Comparison of ENCODE assay signal across 1 cellular context in genomic region chr5:14211818-14212799, GRCh38.
A peak's percentile ranks its signal among the peaks of the same experiment; 100 is the strongest.
TF ChIP-seq lines count a peak whose summit lies in the region.

No MANE protein-coding gene starts in this region.

TF ChIP-seq in GM12878, 131 proteins besides CTCF, POLR2A, EP300 and RAD21 (continued from another document):
- no peak for TF ChIP-seq IRF5 (IDR thresholded peaks at IDR 0.05; ENCODE audit: borderline replicate concordance)
- no peak for TF ChIP-seq IRF4 (IDR thresholded peaks at IDR 0.05; ENCODE audit: low read depth, low read length)
- TF ChIP-seq SIN3A (IDR thresholded peaks at IDR 0.05; ENCODE audit: low read depth, low read length): no peak
- TF ChIP-seq MEF2B (IDR thresholded peaks at IDR 0.05; ENCODE audit: partially characterized antibody, poor library complexity, severe bottlenecking): peak; percentile 91
- TF ChIP-seq ATF7 (IDR thresholded peaks at IDR 0.05; ENCODE audit: low read depth): peak; percentile 52; the same call in 1 of the 2 replicates
- TF ChIP-seq IKZF2 (IDR thresholded peaks at IDR 0.05): peak; percentile 54 to 55; a peak in 2 of 4 replicates
- no peak for TF ChIP-seq CREM (IDR thresholded peaks at IDR 0.05; ENCODE audit: low read depth)
- no peak for TF ChIP-seq CHD2 (IDR thresholded peaks at IDR 0.05; ENCODE audit: borderline replicate concordance, low read depth, low read length)
- TF ChIP-seq WRNIP1 (IDR thresholded peaks at IDR 0.05; ENCODE audit: borderline replicate concordance, low read depth, low read length): no peak
- TF ChIP-seq TCF12 (IDR thresholded peaks at IDR 0.05; ENCODE audit: low read depth, low read length): peak; percentile 57; the same call in 1 of the 2 replicates
- TF ChIP-seq RB1 (IDR thresholded peaks at IDR 0.05; ENCODE audit: borderline replicate concordance): no peak; the same call in 1 of the 2 replicates
- TF ChIP-seq TARDBP (IDR thresholded peaks at IDR 0.05; ENCODE audit: borderline replicate concordance): no peak
- no peak for TF ChIP-seq ZNF207 (IDR thresholded peaks at IDR 0.05; ENCODE audit: borderline replicate concordance)
- TF ChIP-seq HDAC2 (IDR thresholded peaks at IDR 0.05): no peak
- no peak for TF ChIP-seq SRF (IDR thresholded peaks at IDR 0.05; ENCODE audit: low read depth in 2 of 2, low read length in 2 of 2)
- no peak for TF ChIP-seq SUPT20H (IDR thresholded peaks at IDR 0.05; ENCODE audit: borderline replicate concordance, control insufficient read depth, low read depth, low read length)
- peak; percentile 53; the same call in 1 of the 2 replicates for TF ChIP-seq SPI1 (IDR thresholded peaks at IDR 0.05; ENCODE audit: borderline replicate concordance, insufficient read depth, low read depth, low read length)
- TF ChIP-seq ZBTB4 (CRISPR knock-in tag; IDR thresholded peaks at IDR 0.05): no peak
- peak; percentile 6 for TF ChIP-seq SP1 (IDR thresholded peaks at IDR 0.05; ENCODE audit: low read depth, low read length)
- no peak for TF ChIP-seq NFYA (IDR thresholded peaks at IDR 0.05; ENCODE audit: borderline replicate concordance, low read depth, low read length)
- peak; percentile 89 for TF ChIP-seq EED (IDR thresholded peaks at IDR 0.05; ENCODE audit: low read depth)
- no peak; the same call in 1 of the 2 replicates for TF ChIP-seq ZNF217 (IDR thresholded peaks at IDR 0.05)
- no peak for TF ChIP-seq ESRRA (IDR thresholded peaks at IDR 0.05; ENCODE audit: low read length)
- TF ChIP-seq ELK1 (IDR thresholded peaks at IDR 0.05; ENCODE audit: low read depth, low read length): no peak
- no peak for TF ChIP-seq E2F4 (IDR thresholded peaks at IDR 0.05; ENCODE audit: low read depth, low read length)
- TF ChIP-seq MYC (IDR thresholded peaks at IDR 0.05; ENCODE audit: insufficient read depth, insufficient read length, insufficient replicate concordance, low read length, severe bottlenecking): no peak
- 0 out of 2 replicates have a peak, but pooled peaks have one; percentile 36 for TF ChIP-seq MYB (IDR thresholded peaks at IDR 0.05; ENCODE audit: borderline replicate concordance, low read depth, low read length)
- no peak for TF ChIP-seq GABPA (IDR thresholded peaks at IDR 0.05; ENCODE audit: low read depth)
- no peak for TF ChIP-seq TCF3 (IDR thresholded peaks at IDR 0.05; ENCODE audit: borderline replicate concordance, insufficient read depth, low read depth, low read length)
- TF ChIP-seq PAX5 (IDR thresholded peaks at IDR 0.05; ENCODE audit: borderline replicate concordance, low read depth, low read length): peak; percentile 45; the same call in 1 of the 2 replicates
- no peak for TF ChIP-seq NFIC (IDR thresholded peaks at IDR 0.05; ENCODE audit: low read depth, low read length)
- no peak; the same call in 1 of the 2 replicates for TF ChIP-seq NBN (IDR thresholded peaks at IDR 0.05)
- no peak; the same call in 1 of the 2 replicates for TF ChIP-seq YY1 (IDR thresholded peaks at IDR 0.05; ENCODE audit: low read depth, low read length)
- TF ChIP-seq RELA (IDR thresholded peaks at IDR 0.05; ENCODE audit: borderline replicate concordance, partially characterized antibody): peak; percentile 62
TF ChIP-seq in GM12878: peak in this region for 30.
